19 cellular contexts compared by ENCODE assay signal in genomic region chr6:106110167-106110826, GRCh38. TPM values are rescaled to one million over a fixed set of nuclear protein-coding genes. Genes with fewer than 3 reads are reported as not detected.
A peak's percentile ranks its signal among the peaks of the same experiment; 100 is the strongest.
DNase-seq lines count a peak whose midpoint lies in the region; ATAC-seq, FAIRE-seq and TF ChIP-seq lines count a peak whose summit lies in the region.
"Had no signal": no experiment of that assay in that cellular context is flagged by ENCODE, and none has a peak within 500 bp of the region (broad histone marks: within the 10 kb centered on the region; RNA-seq: fewer than 3 reads in every experiment).

No MANE protein-coding gene starts in this region.

- TF ChIP-seq RAD21 in K562 (CRISPR knock-in tag; conservative IDR thresholded peaks at IDR 0.05 in 1 of 2, IDR thresholded peaks at IDR 0.05 in 1 of 2): no peak

- peak in 2 of 3 experiments; percentile 9 to 39 for DNase-seq in NCI-H1417 (lab: John Stamatoyannopoulos, UW)
- DNase-seq in NCI-H1417 treated with DMSO at 0.1 percent for 48 hours (lab: John Stamatoyannopoulos, UW): no peak
- peak; percentile 26 for DNase-seq in M059J (ENCODE audit: low read depth)
- peak in 1 of 4 experiments; percentile 24 for DNase-seq in K562 (ENCODE audit: extremely low read depth in 1 of 4, low spot score in 3 of 4)
- DNase-seq in stomach: peak; percentile 53
- DNase-seq in midbrain (lab: John Stamatoyannopoulos, UW): no peak
- no peak for DNase-seq in stimulated activated naive CD4-positive, alpha-beta T cell (lab: John Stamatoyannopoulos, UW)
- DNase-seq: activated CD4-positive, alpha-beta T cell treated with anti-CD3 and anti-CD28 coated beads, Interleukin-2, amount 50 U/mL, for 1 hour; activated T-cell treated with anti-CD3 and anti-CD28 coated beads, Interleukin-2, amount 50 U/mL, for 48 hours; COR-L47; effector memory CD4-positive, alpha-beta T cell; NCI-H1436; NCI-H69; substantia nigra had no signal

- CTCF ChIA-PET in K562 (lab: Yijun Ruan, JAX; ENCODE audit: low intra/inter-chr PET ratio): no interaction called here

- H3K9me1 ChIP-seq in K562 (ENCODE audit: control insufficient read depth, insufficient read depth, low read length): no peaks in the 10 kb centered on the region

- H3K4me1 ChIP-seq in K562 (replicated peaks in 1 of 2; ENCODE audit: control insufficient read depth in 2 of 2, insufficient read depth in 2 of 2, low read length in 2 of 2): peaks cover 5 to 33% of the 10 kb centered on the region in 2 experiments; a peak in 4 of 5 replicates
- peaks cover 0 to 7% (median 0%) of the 10 kb centered on the region in 4 donors for H3K4me1 ChIP-seq in stomach

- intact Hi-C loops in K562 (cut with micrococcal nuclease) (no loop called here), stomach (cut with DNase I; ENCODE audit: low total_unique reads) (no loop called here)

- H3K36me3 ChIP-seq in K562 (ENCODE audit: control insufficient read depth, insufficient read depth, low read length) (no peaks in the 10 kb centered on the region), stomach (peaks cover 0 to 42% (median 21%) of the 10 kb centered on the region in 4 donors)
- H3K36me3 ChIP-seq: neural progenitor cell had no signal

- H4K20me1 ChIP-seq in K562 (replicated peaks; ENCODE audit: control insufficient read depth, insufficient read depth, low read length): no peaks in the 10 kb centered on the region

- in situ Hi-C loops in K562 (cut with MboI): no loop called here

- no TSS peak for BruUV-seq in K562 (replicated peaks; lab: Mats Ljungman, UMichigan)

- no peak overlapping the region for H3K4me2 ChIP-seq in K562 (ENCODE audit: insufficient read depth, low read length)
- H3K4me2 ChIP-seq: neural progenitor cell had no signal

- WGBS in K562 (ENCODE audit: insufficient coverage, low coverage, missing lambda C conversion rate): 25% methylated on average over 9 of the region's 10 CpGs
- 46 to 66% (median 59%) methylated on average over 10 of the region's 10 CpGs for WGBS in stomach, 5 donors

- peak; percentile 55 for ATAC-seq in K562
- ATAC-seq in activated CD4-positive, CD25-positive, alpha-beta regulatory T cell treated with anti-CD3 and anti-CD28 coated beads, Interleukin-2, amount 50 U/mL, for 24 hours: no peak

- peak overlapping the region; percentile 20 for H2AFZ ChIP-seq in K562 (ENCODE audit: low read depth, low read length)
- H2AFZ ChIP-seq: neural progenitor cell had no signal

- no peaks in the 10 kb centered on the region for H3K79me2 ChIP-seq in K562 (ENCODE audit: control insufficient read depth, insufficient read depth, low read length)

- POLR2A ChIA-PET in K562 (lab: Yijun Ruan, JAX): interaction anchor here (0.6 to 1.0 kb wide), 2 partner anchors 12 kb away, joined by 3 read pairs; no protein-coding TSS in a partner anchor

- TF ChIP-seq CTCF in K562 (IDR thresholded peaks at IDR 0.05 in 2 of 3, conservative IDR thresholded peaks at IDR 0.05 in 1 of 3; ENCODE audit: insufficient read depth in 2 of 3, low read depth in 1 of 3, low read length in 3 of 3): no peak
- TF ChIP-seq CTCF in stomach (IDR thresholded peaks at IDR 0.05): no peak

- H3K27ac ChIP-seq in K562 (ENCODE audit: extremely low read depth, low read depth, low read length): no peak overlapping the region
- H3K27ac ChIP-seq in stomach: no peak overlapping the region
- H3K27ac ChIP-seq: neural progenitor cell, RWPE1 had no signal

- H3K9me3 ChIP-seq in K562 (replicated peaks; ENCODE audit: control insufficient read depth, insufficient read depth, low read depth, low read length): no peaks in the 10 kb centered on the region
- H3K9me3 ChIP-seq in stomach: no peaks in the 10 kb centered on the region

- H3K27me3 ChIP-seq in K562 (ENCODE audit: control insufficient read depth in 2 of 2, insufficient read depth in 2 of 2, low read length in 2 of 2) (no peaks in the 10 kb centered on the region), stomach (peaks cover 0 to 4% (median 0%) of the 10 kb centered on the region in 3 donors)
- H3K27me3 ChIP-seq: neural progenitor cell had no signal

- H3K4me3 ChIP-seq in K562: no peak overlapping the region
- H3K4me3 ChIP-seq in stomach: no peak overlapping the region
- H3K4me3 ChIP-seq: lung, neural progenitor cell had no signal

- TF ChIP-seq EP300 in K562 (IDR thresholded peaks at IDR 0.05; ENCODE audit: low read length): no peak
- TF ChIP-seq EP300 in stomach (IDR thresholded peaks at IDR 0.05): no peak

- TF ChIP-seq POLR2A in K562 (conservative IDR thresholded peaks at IDR 0.05): no peak
- TF ChIP-seq POLR2A in stomach (IDR thresholded peaks at IDR 0.05): no peak

- peak; percentile 46 for FAIRE-seq in K562 (lab: Jason Lieb, UNC)
- FAIRE-seq: A204.1 had no signal

- no peak overlapping the region for H3K9ac ChIP-seq in K562 (ENCODE audit: insufficient read depth in 1 of 2, low read depth in 2 of 2, low read length in 2 of 2)
- H3K9ac ChIP-seq: neural progenitor cell had no signal

TF ChIP-seq in K562, 482 proteins besides CTCF, POLR2A, EP300 and RAD21 (continues in another document):
- no peak for TF ChIP-seq SRSF1 (IDR thresholded peaks at IDR 0.05; ENCODE audit: low read depth, low read length)
- no peak for TF ChIP-seq NFRKB (IDR thresholded peaks at IDR 0.05; ENCODE audit: low read depth)
- TF ChIP-seq, protein P1, sequence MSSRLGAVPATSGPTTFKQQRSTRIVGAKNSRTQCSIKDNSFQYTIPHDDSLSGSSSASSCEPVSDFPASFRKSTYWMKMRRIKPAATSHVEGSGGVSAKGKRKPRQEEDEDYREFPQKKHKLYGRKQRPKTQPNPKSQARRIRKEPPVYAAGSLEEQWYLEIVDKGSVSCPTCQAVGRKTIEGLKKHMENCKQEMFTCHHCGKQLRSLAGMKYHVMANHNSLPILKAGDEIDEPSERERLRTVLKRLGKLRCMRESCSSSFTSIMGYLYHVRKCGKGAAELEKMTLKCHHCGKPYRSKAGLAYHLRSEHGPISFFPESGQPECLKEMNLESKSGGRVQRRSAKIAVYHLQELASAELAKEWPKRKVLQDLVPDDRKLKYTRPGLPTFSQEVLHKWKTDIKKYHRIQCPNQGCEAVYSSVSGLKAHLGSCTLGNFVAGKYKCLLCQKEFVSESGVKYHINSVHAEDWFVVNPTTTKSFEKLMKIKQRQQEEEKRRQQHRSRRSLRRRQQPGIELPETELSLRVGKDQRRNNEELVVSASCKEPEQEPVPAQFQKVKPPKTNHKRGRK (tag; IDR thresholded peaks at IDR 0.05): no peak
- TF ChIP-seq LEF1 (IDR thresholded peaks at IDR 0.05): no peak
- peak; percentile 12; the same call in 1 of the 2 replicates for TF ChIP-seq KLF16 (IDR thresholded peaks at IDR 0.05)
- no peak for TF ChIP-seq BMI1 (IDR thresholded peaks at IDR 0.05; ENCODE audit: low read length)
- peak; percentile 65; the same call in 1 of the 2 replicates for TF ChIP-seq ZNF384 (IDR thresholded peaks at IDR 0.05; ENCODE audit: low read depth, low read length)
- peak; percentile 38; the same call in 1 of the 2 replicates for TF ChIP-seq TCF3 (CRISPR knock-in tag; IDR thresholded peaks at IDR 0.05)
- peak; percentile 19; the same call in 1 of the 2 replicates for TF ChIP-seq CBFA2T2 (conservative IDR thresholded peaks at IDR 0.05)
- TF ChIP-seq MYNN (IDR thresholded peaks at IDR 0.05): 0 out of 2 replicates have a peak, but pooled peaks have one; percentile 8
- TF ChIP-seq MYNN (CRISPR knock-in tag; IDR thresholded peaks at IDR 0.05): no peak
- TF ChIP-seq ARID1B (IDR thresholded peaks at IDR 0.05): peak; percentile 48; the same call in 1 of the 2 replicates
- TF ChIP-seq PBX2 (CRISPR knock-in tag; IDR thresholded peaks at IDR 0.05; ENCODE audit: low read depth): no peak
- no peak for TF ChIP-seq PBX2 (tag; conservative IDR thresholded peaks at IDR 0.05; ENCODE audit: low read depth)
- TF ChIP-seq CBFA2T3 (IDR thresholded peaks at IDR 0.05): peak; percentile 60

RNA-seq across cellular contexts. Expression of gene PRDM1, which starts 24.2 kb away (rescaled TPM):
- total RNA-seq in M059J (2014; rRNA removed; shearing (Covaris generic)): 8.0 and 14.8 TPM in 2 replicates
- 1.9 and 4.4 TPM in 2 replicates for total RNA-seq in K562 (2011; cell fraction: chromatin; rRNA removed; ENCODE audit: low replicate concordance)
- total RNA-seq in K562 (2011; cell fraction: nucleolus; rRNA removed): 1.1 and 1.3 TPM in 2 replicates
- 0.95 and 1.1 TPM in 2 replicates for total RNA-seq in K562 (2011; cell fraction: nucleoplasm; rRNA removed)
- total RNA-seq in K562 (2014; rRNA removed): 0.27 and 0.29 TPM in 2 replicates
- total RNA-seq in K562 (2014; rRNA removed; fragmentation: Illumina TruSeq; extraction: Trizol): 0.40 and 0.61 TPM in 2 replicates
- total RNA-seq in K562 (2015; rRNA removed; fragmentation: Illumina TruSeq; extraction: Trizol): 0.19 and 0.47 TPM in 2 replicates
- total RNA-seq in K562 (2021): 0.67 and 0.86 TPM in 2 replicates
- 0.18 and 0.21 TPM in 2 replicates for polyA plus RNA-seq in K562 (2011; rRNA removed)
- polyA plus RNA-seq in K562 (2011; cell fraction: cytosol; rRNA removed): 0.07 and 0.36 TPM in 2 replicates
- polyA plus RNA-seq in K562 (2011; cell fraction: nucleus; rRNA removed): 0.11 and 1.1 TPM in 2 replicates
- 0.89 and 1.1 TPM in 2 replicates for polyA plus RNA-seq in K562 (2012)
- 0.89 and 1.4 TPM in 2 replicates for polyA plus RNA-seq in K562 (2014; fragmentation: Illumina TruSeq; extraction: Trizol)
- polyA plus RNA-seq in K562 (2014; fragmentation: Nextera tagmentation; extraction: Ambion mirVana): under 1 TPM; 0.20 to 0.21 TPM
- 0.09 and 0.13 TPM in 2 replicates for polyA plus RNA-seq in K562 (2014; rRNA removed)
- 0.18 and 0.98 TPM in 2 replicates for polyA minus RNA-seq in K562 (2011; rRNA and poly(A)+ RNA removed)
- 1.1 and 1.6 TPM in 2 replicates for polyA minus RNA-seq in K562 (2011; cell fraction: cytosol; rRNA and poly(A)+ RNA removed)
- polyA minus RNA-seq in K562 (2011; cell fraction: nucleus; rRNA and poly(A)+ RNA removed): 0.94 and 1.00 TPM in 2 replicates
- total RNA-seq in stomach: 10 to 100 TPM in 2 of 5 donors, 1 to 10 TPM in 2, under 1 TPM in 1; under 0.01 to 22.7 (median 6.4) TPM
- polyA plus RNA-seq in stomach: 1 to 10 TPM; 3.1 to 7.0 (median 3.6) TPM

Comparison
In these comparisons a context has a peak if more than half of its experiments do, and no peak if none do; other contexts are left out.
1. DNase-seq: peak in NCI-H1417 (2 of 3), M059J (single experiment) and stomach (single experiment); none in NCI-H1417 treated with DMSO at 0.1 percent for 48 hours (single experiment), midbrain (single experiment) and stimulated activated naive CD4-positive, alpha-beta T cell (0 of 6).